ENCODE assay signal across 1 cellular context in the genomic region with DNA sequence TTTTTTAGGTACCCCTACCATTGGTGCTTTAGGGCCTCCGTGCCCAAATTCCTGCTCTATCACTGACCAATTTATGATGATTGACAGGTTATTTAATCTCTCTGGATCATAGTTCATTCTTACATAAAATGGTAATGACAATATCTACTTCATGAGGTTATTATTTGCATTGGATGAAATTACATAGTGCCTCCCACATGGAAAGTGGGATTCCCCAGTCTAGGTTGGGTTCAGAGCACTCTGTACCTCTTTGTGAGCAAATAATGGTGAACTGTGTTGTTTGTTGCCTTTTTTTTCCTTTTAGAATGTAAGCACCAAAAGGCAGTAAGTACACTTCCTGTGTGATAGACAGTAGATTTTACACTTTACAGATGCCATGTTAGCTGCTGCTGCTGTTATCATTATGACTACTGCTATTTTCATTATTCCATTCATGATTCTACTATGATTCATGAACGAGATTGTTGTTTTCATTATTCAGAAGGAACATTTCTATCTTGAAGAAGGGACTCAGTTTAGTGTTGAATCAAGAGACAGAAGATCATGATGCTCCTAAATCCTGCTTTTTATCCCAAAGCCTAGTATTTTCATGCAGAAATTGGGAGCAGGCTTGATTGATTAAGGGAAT.
TF ChIP-seq lines count a peak whose summit lies in the region.

No MANE protein-coding gene starts in this region.

TF ChIP-seq in endothelial cell of umbilical vein, 7 proteins besides CTCF, POLR2A, EP300 and RAD21:
- TF ChIP-seq MYC (IDR thresholded peaks at IDR 0.05; ENCODE audit: low read depth, low read length) (no peak), FOS (IDR thresholded peaks at IDR 0.05; ENCODE audit: borderline replicate concordance, insufficient read depth, low read length) (peak; percentile 47)
- TF ChIP-seq, protein P1, sequence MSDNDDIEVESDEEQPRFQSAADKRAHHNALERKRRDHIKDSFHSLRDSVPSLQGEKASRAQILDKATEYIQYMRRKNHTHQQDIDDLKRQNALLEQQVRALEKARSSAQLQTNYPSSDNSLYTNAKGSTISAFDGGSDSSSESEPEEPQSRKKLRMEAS (IDR thresholded peaks at IDR 0.05; ENCODE audit: insufficient read depth, insufficient read length), result no peak
